1 cellular context compared by ENCODE assay signal in genomic region chr18:6414118-6414722, GRCh38.
TF ChIP-seq lines count a peak whose summit lies in the region.

No MANE protein-coding gene starts in this region.

TF ChIP-seq in HEK293, 187 proteins besides CTCF, POLR2A, EP300 and RAD21 (continued from another document):
- TF ChIP-seq ZBTB10 (tag by site-specific recombination; IDR thresholded peaks at IDR 0.05) (no peak), ZNF555 (tag by site-specific recombination; conservative IDR thresholded peaks at IDR 0.05) (no peak), ZNF398 (tag by site-specific recombination; IDR thresholded peaks at IDR 0.05) (no peak), SP3 (tag by site-specific recombination; IDR thresholded peaks at IDR 0.05) (no peak), GLI4 (tag by site-specific recombination; IDR thresholded peaks at IDR 0.05) (no peak), ZNF426 (tag by site-specific recombination; IDR thresholded peaks at IDR 0.05) (no peak)
